In the genomic region with DNA sequence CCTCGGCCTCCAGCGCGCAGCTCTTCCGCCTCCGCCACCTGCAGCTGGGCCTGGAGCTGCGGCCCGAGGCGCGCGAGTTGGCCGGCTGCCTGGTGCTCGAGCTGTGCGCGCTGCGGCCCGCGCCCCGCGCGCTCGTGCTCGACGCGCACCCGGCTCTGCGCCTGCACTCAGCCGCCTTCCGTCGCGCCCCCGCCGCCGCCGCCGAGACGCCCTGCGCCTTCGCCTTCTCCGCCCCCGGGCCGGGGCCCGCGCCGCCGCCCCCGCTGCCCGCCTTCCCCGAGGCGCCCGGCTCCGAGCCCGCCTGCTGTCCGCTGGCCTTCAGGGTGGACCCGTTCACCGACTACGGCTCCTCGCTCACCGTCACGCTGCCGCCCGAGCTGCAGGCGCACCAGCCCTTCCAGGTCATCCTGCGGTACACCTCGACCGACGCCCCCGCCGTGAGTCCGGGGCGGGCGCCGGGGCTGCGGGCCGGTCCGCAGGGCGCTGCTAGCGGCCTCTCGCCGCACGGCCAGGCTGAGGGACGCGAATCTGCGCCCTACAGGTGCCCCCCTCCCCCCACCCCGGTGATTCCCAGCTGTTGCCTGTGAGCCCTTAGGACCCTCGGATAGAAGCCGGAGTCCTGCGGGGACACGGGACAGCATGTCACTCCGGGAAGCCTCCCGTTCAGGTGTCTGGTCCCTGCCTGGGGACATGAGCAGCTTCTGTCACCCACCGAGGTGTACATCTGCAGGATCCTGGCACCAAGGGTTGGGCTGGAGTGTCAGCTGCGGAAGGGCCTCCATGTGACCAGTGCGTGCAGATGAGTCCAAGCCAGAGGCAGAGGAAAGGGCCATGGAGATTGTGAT, we compare ENCODE assay signal across 8 cellular contexts. TPM values are rescaled to one million over a fixed set of nuclear protein-coding genes. Genes with fewer than 3 reads are reported as not detected.
DNase-seq lines count a peak whose midpoint lies in the region; ATAC-seq and TF ChIP-seq lines count a peak whose summit lies in the region.

No MANE protein-coding gene starts in this region.

- DNase-seq in NCI-H2107 (lab: John Stamatoyannopoulos, UW) = peak; percentile 9
- no peak for DNase-seq in NCI-H2107 treated with DMSO at 0.1 percent for 48 hours (lab: John Stamatoyannopoulos, UW; ENCODE audit: unreplicated experiment)
- DNase-seq in NCI-H510A (lab: John Stamatoyannopoulos, UW) = peak; percentile 62
- DNase-seq in fibroblast of peridontal ligament (ENCODE audit: extremely low read depth) = peak; percentile 43
- no peak for DNase-seq in naive B cell
- DNase-seq in upper lobe of right lung = peak; percentile 88

- no peak for TF ChIP-seq CTCF in upper lobe of right lung (IDR thresholded peaks at IDR 0.05)

- peak overlapping the region; percentile 78 for H3K4me3 ChIP-seq in upper lobe of right lung

- peak overlapping the region; percentile 69 for H3K27ac Mint-ChIP-seq in activated T-helper 17 cell treated with anti-CD3 and anti-CD28 coated beads, Interleukin-2, amount 50 U/mL, for 72 hours
- H3K27ac Mint-ChIP-seq in naive B cell = peak overlapping the region in 4 of 6 donors; percentile 33 to 90 (median 65)

- H3K27me3 ChIP-seq in upper lobe of right lung = no peaks in the 10 kb centered on the region

- H3K27me3 Mint-ChIP-seq in activated T-helper 17 cell treated with anti-CD3 and anti-CD28 coated beads, Interleukin-2, amount 50 U/mL, for 72 hours = no peaks in the 10 kb centered on the region
- no peaks in the 10 kb centered on the region for H3K27me3 Mint-ChIP-seq in naive B cell

- H3K4me1 Mint-ChIP-seq in activated T-helper 17 cell treated with anti-CD3 and anti-CD28 coated beads, Interleukin-2, amount 50 U/mL, for 72 hours = peaks cover 16% of the 10 kb centered on the region
- peaks cover 51 to 71% (median 61%) of the 10 kb centered on the region in 3 donors for H3K4me1 Mint-ChIP-seq in naive B cell

- H3K27ac ChIP-seq in upper lobe of right lung = peak overlapping the region; percentile 83

- no peaks in the 10 kb centered on the region for H3K9me3 Mint-ChIP-seq in activated T-helper 17 cell treated with anti-CD3 and anti-CD28 coated beads, Interleukin-2, amount 50 U/mL, for 72 hours
- no peaks in the 10 kb centered on the region for H3K9me3 Mint-ChIP-seq in naive B cell

- peak; percentile 25 for ATAC-seq in HG02642 (IDR thresholded peaks at IDR 0.05; ENCODE audit: poor library complexity, unreplicated experiment)
- no peak for ATAC-seq in activated T-helper 17 cell treated with anti-CD3 and anti-CD28 coated beads, Interleukin-2, amount 50 U/mL, for 72 hours (replicated peaks)
- ATAC-seq in naive B cell (ENCODE audit: low read depth in 2 of 2) = peak; percentile 34 to 36
- ATAC-seq in upper lobe of right lung = peak; percentile 22

- peaks cover 56% of the 10 kb centered on the region for H3K4me1 ChIP-seq in upper lobe of right lung

- H3K9me3 ChIP-seq in upper lobe of right lung = no peaks in the 10 kb centered on the region

- H3K36me3 Mint-ChIP-seq in activated T-helper 17 cell treated with anti-CD3 and anti-CD28 coated beads, Interleukin-2, amount 50 U/mL, for 72 hours (ENCODE audit: low read depth) = peaks cover 30% of the 10 kb centered on the region
- no peaks in the 10 kb centered on the region for H3K36me3 Mint-ChIP-seq in naive B cell

- peaks cover 13% of the 10 kb centered on the region for H3K36me3 ChIP-seq in upper lobe of right lung

- H3K4me3 Mint-ChIP-seq in activated T-helper 17 cell treated with anti-CD3 and anti-CD28 coated beads, Interleukin-2, amount 50 U/mL, for 72 hours = peak overlapping the region; percentile 77
- peak overlapping the region; percentile 76 to 91 (median 86) for H3K4me3 Mint-ChIP-seq in naive B cell

- intact Hi-C loops in upper lobe of right lung (cut with DNase I) = no loop called here

RNA-seq across cellular contexts. Expression of gene RNPEPL1, which starts 0.6 kb away (rescaled TPM):
- total RNA-seq in activated T-helper 17 cell treated with anti-CD3 and anti-CD28 coated beads, Interleukin-2, amount 50 U/mL, for 72 hours = 10 to 100 TPM; 27.2 to 52.7 TPM
- 10 to 100 TPM; 15.6 to 44.3 (median 28.3) TPM for polyA plus RNA-seq in naive B cell (ENCODE audit: low read depth in 6 of 6)
- 88.6 TPM for total RNA-seq in upper lobe of right lung

RNA-seq across cellular contexts. Expression of gene DUSP28, which starts 8.7 kb away (rescaled TPM):
- 1 to 10 TPM; 3.6 to 8.3 TPM for total RNA-seq in activated T-helper 17 cell treated with anti-CD3 and anti-CD28 coated beads, Interleukin-2, amount 50 U/mL, for 72 hours
- 10 to 100 TPM; 20.5 to 39.0 (median 24.7) TPM for polyA plus RNA-seq in naive B cell (ENCODE audit: low read depth in 6 of 6)
- 5.3 TPM for total RNA-seq in upper lobe of right lung

RNA-seq across cellular contexts. Expression of gene ANKMY1, which starts 11.1 kb away (rescaled TPM):
- 10 to 100 TPM; 14.5 to 28.8 TPM for total RNA-seq in activated T-helper 17 cell treated with anti-CD3 and anti-CD28 coated beads, Interleukin-2, amount 50 U/mL, for 72 hours
- 10 to 100 TPM in 2 of 6 donors, 1 to 10 TPM in 4; 5.8 to 21.1 (median 8.9) TPM for polyA plus RNA-seq in naive B cell (ENCODE audit: low read depth in 6 of 6)
- total RNA-seq in upper lobe of right lung = 19.3 TPM

RNA-seq across cellular contexts. Expression of gene CAPN10, which starts 17.6 kb away (rescaled TPM):
- total RNA-seq in activated T-helper 17 cell treated with anti-CD3 and anti-CD28 coated beads, Interleukin-2, amount 50 U/mL, for 72 hours = 10 to 100 TPM; 28.6 to 42.3 TPM
- 10 to 100 TPM in 1 of 6 donors, 1 to 10 TPM in 5; 1.4 to 19.0 (median 7.5) TPM for polyA plus RNA-seq in naive B cell (ENCODE audit: low read depth in 6 of 6)
- 31.8 TPM for total RNA-seq in upper lobe of right lung

RNA-seq across cellular contexts. Expression of gene GPR35, which starts 56.4 kb away (rescaled TPM):
- total RNA-seq in activated T-helper 17 cell treated with anti-CD3 and anti-CD28 coated beads, Interleukin-2, amount 50 U/mL, for 72 hours = 1 to 10 TPM; 2.0 to 4.4 TPM
- polyA plus RNA-seq in naive B cell (ENCODE audit: low read depth in 6 of 6) = 1 to 10 TPM in 2 of 6 donors, under 1 TPM in 3, not detected in 1; 0.54 to 2.9 (median 0.82) TPM
- 3.4 TPM for total RNA-seq in upper lobe of right lung

Comparison
In these comparisons a context has a peak if more than half of its experiments do, and no peak if none do; other contexts are left out.
1. DNase-seq: peak in NCI-H2107 (single experiment), NCI-H510A (single experiment), fibroblast of peridontal ligament (single experiment) and upper lobe of right lung (single experiment); none in NCI-H2107 treated with DMSO at 0.1 percent for 48 hours (single experiment) and naive B cell (single experiment).